ENCODE assay signal across 15 cellular contexts in genomic region chr11:382081-382643, GRCh38. TPM values are rescaled to one million over a fixed set of nuclear protein-coding genes. Genes with fewer than 3 reads are reported as not detected.
DNase-seq lines count a peak whose midpoint lies in the region; ATAC-seq, FAIRE-seq and TF ChIP-seq lines count a peak whose summit lies in the region.
"Had no signal": no experiment of that assay in that cellular context is flagged by ENCODE, and none has a peak within 500 bp of the region (broad histone marks: within the 10 kb centered on the region; RNA-seq: fewer than 3 reads in every experiment).

No MANE protein-coding gene starts in this region.

- TF ChIP-seq RAD21 in K562 (CRISPR knock-in tag; conservative IDR thresholded peaks at IDR 0.05 in 1 of 2, IDR thresholded peaks at IDR 0.05 in 1 of 2) = no peak

- FAIRE-seq in K562 (lab: Jason Lieb, UNC) = no peak
- FAIRE-seq: GM12892, GM19239 had no signal

- no peak overlapping the region for H3K4me3 Mint-ChIP-seq in nephron progenitor cell

- peaks cover 3% of the 10 kb centered on the region for H3K27me3 Mint-ChIP-seq in nephron progenitor cell (ENCODE audit: low read depth, poor library complexity)

- no peaks in the 10 kb centered on the region for H3K27me3 ChIP-seq in K562 (ENCODE audit: control insufficient read depth in 2 of 2, insufficient read depth in 2 of 2, low read length in 2 of 2)

- no peak for TF ChIP-seq EP300 in K562 (IDR thresholded peaks at IDR 0.05; ENCODE audit: low read length)

- H3K36me3 ChIP-seq in KOPT-K1 (ENCODE audit: insufficient read depth, low read length) (no peaks in the 10 kb centered on the region), K562 (ENCODE audit: control insufficient read depth, insufficient read depth, low read length) (peaks cover 25% of the 10 kb centered on the region; the same call in 2 of the 3 replicates)

- H4K20me1 ChIP-seq in K562 (replicated peaks; ENCODE audit: control insufficient read depth, insufficient read depth, low read length) = no peaks in the 10 kb centered on the region

- peaks cover 18% of the 10 kb centered on the region for H3K9me3 ChIP-seq in KOPT-K1 (ENCODE audit: insufficient read depth, low read length, poor library complexity, severe bottlenecking)
- H3K9me3 ChIP-seq in K562 (replicated peaks; ENCODE audit: control insufficient read depth, insufficient read depth, low read depth, low read length) = peaks cover 5% of the 10 kb centered on the region

- no peak overlapping the region for H2AFZ ChIP-seq in K562 (ENCODE audit: low read depth, low read length)

- no peaks in the 10 kb centered on the region for H3K79me2 ChIP-seq in K562 (ENCODE audit: control insufficient read depth, insufficient read depth, low read length)

- in situ Hi-C loops in K562 (cut with MboI) = no loop called here

- H3K27ac Mint-ChIP-seq in nephron progenitor cell = peak overlapping the region; percentile 96

- intact Hi-C loops in K562 (cut with micrococcal nuclease) = no loop called here

- no peak overlapping the region for H3K4me2 ChIP-seq in K562 (ENCODE audit: insufficient read depth, low read length)

- POLR2A ChIA-PET in K562 (lab: Yijun Ruan, JAX) = no interaction called here

- no peaks in the 10 kb centered on the region for H3K9me1 ChIP-seq in K562 (ENCODE audit: control insufficient read depth, insufficient read depth, low read length)

- peaks cover 0 to 32% of the 10 kb centered on the region in 2 experiments; a peak in 2 of 5 replicates for H3K4me1 ChIP-seq in K562 (replicated peaks in 1 of 2; ENCODE audit: control insufficient read depth in 2 of 2, insufficient read depth in 2 of 2, low read length in 2 of 2)

- peak overlapping the region in 1 of 2 experiments; percentile 83; a peak in 2 of 4 replicates for H3K9ac ChIP-seq in K562 (ENCODE audit: insufficient read depth in 1 of 2, low read depth in 2 of 2, low read length in 2 of 2)

- H3K4me3 ChIP-seq in K562 = no peak overlapping the region

- H3K4me1 Mint-ChIP-seq in nephron progenitor cell = peaks cover 20% of the 10 kb centered on the region

- no peak for TF ChIP-seq POLR2A in K562 (conservative IDR thresholded peaks at IDR 0.05)

- no peak for TF ChIP-seq CTCF in K562 (IDR thresholded peaks at IDR 0.05 in 2 of 3, conservative IDR thresholded peaks at IDR 0.05 in 1 of 3; ENCODE audit: insufficient read depth in 2 of 3, low read depth in 1 of 3, low read length in 3 of 3)
- TF ChIP-seq CTCF in nephron progenitor cell (IDR thresholded peaks at IDR 0.05) = no peak

- ATAC-seq in K562 (peak; percentile 34), GM18867 (IDR thresholded peaks at IDR 0.05; ENCODE audit: unreplicated experiment) (no peak), SK-N-SH treated with all-trans-retinoic acid at 6 μM for 48 hours (no peak)

- BruUV-seq in K562 (replicated peaks; lab: Mats Ljungman, UMichigan) = no TSS peak

- H3K27ac ChIP-seq in KOPT-K1 (ENCODE audit: low read depth, low read length, poor library complexity, severe bottlenecking) (peak overlapping the region; percentile 74), K562 (ENCODE audit: extremely low read depth, low read depth, low read length) (no peak overlapping the region)

- peaks cover 14% of the 10 kb centered on the region for H3K9me3 Mint-ChIP-seq in nephron progenitor cell

- CTCF ChIA-PET in K562 (lab: Yijun Ruan, JAX; ENCODE audit: low intra/inter-chr PET ratio) = no interaction called here

- DNase-seq in CMK (ENCODE audit: low read depth) = peak; percentile 71
- no peak for DNase-seq in K562 (ENCODE audit: extremely low read depth in 1 of 4, low spot score in 3 of 4)
- DNase-seq in nephron progenitor cell = no peak
- no peak for DNase-seq in NCI-H1092 (lab: John Stamatoyannopoulos, UW)
- DNase-seq: COR-L47, HCEC 1CT, NCI-H2107, NCI-H345, SHP77 treated with DMSO at 0.1 percent for 48 hours had no signal

- peaks cover 60% of the 10 kb centered on the region for H3K36me3 Mint-ChIP-seq in nephron progenitor cell (ENCODE audit: low read depth)

- WGBS in K562 (ENCODE audit: insufficient coverage, low coverage, missing lambda C conversion rate) = 65% methylated on average over 11 of the region's 11 CpGs

TF ChIP-seq in SK-N-SH treated with all-trans-retinoic acid at 6 μM for 48 hours, 23 proteins besides CTCF, POLR2A, EP300 and RAD21 (continues in another document):
- TF ChIP-seq ESRRG (CRISPR knock-in tag; IDR thresholded peaks at IDR 0.05) = no peak

RNA-seq across cellular contexts. Expression of gene PKP3, which starts 11.8 kb away (rescaled TPM):
- total RNA-seq in K562 (2011; cell fraction: chromatin; rRNA removed; ENCODE audit: low replicate concordance) = 29.8 and 101 TPM in 2 replicates
- total RNA-seq in K562 (2011; cell fraction: nucleolus; rRNA removed) = 77.2 and 90.9 TPM in 2 replicates
- total RNA-seq in K562 (2011; cell fraction: nucleoplasm; rRNA removed) = 38.5 and 42.2 TPM in 2 replicates
- total RNA-seq in K562 (2014; rRNA removed) (99.7 and 122 TPM in 2 replicates), K562 (2014; rRNA removed; fragmentation: Illumina TruSeq; extraction: Trizol) (11.2 and 14.9 TPM in 2 replicates), K562 (2015; rRNA removed; fragmentation: Illumina TruSeq; extraction: Trizol) (30.7 and 36.6 TPM in 2 replicates), K562 (2021) (102 and 110 TPM in 2 replicates)
- polyA plus RNA-seq in K562 (2011; rRNA removed) (45.4 and 47.8 TPM in 2 replicates), K562 (2014; fragmentation: Illumina TruSeq; extraction: Trizol) (26.9 and 39.7 TPM in 2 replicates), K562 (2014; fragmentation: Nextera tagmentation; extraction: Ambion mirVana) (under 1 TPM; 0.11 to 0.45 TPM), K562 (2014; rRNA removed) (73.9 and 78.9 TPM in 2 replicates)
- 40.1 and 126 TPM in 2 replicates for polyA plus RNA-seq in K562 (2011; cell fraction: cytosol; rRNA removed)
- 77.2 and 108 TPM in 2 replicates for polyA plus RNA-seq in K562 (2011; cell fraction: nucleus; rRNA removed)
- 49.0 and 59.2 TPM in 2 replicates for polyA plus RNA-seq in K562 (2012)
- polyA minus RNA-seq in K562 (2011; rRNA and poly(A)+ RNA removed) = 8.3 and 21.7 TPM in 2 replicates
- polyA minus RNA-seq in K562 (2011; cell fraction: cytosol; rRNA and poly(A)+ RNA removed) = 71.3 and 72.2 TPM in 2 replicates
- polyA minus RNA-seq in K562 (2011; cell fraction: nucleus; rRNA and poly(A)+ RNA removed) = 28.1 and 30.5 TPM in 2 replicates

RNA-seq across cellular contexts. Expression of gene B4GALNT4, which starts 12.9 kb away (rescaled TPM):
- total RNA-seq in K562 (2011; cell fraction: chromatin; rRNA removed; ENCODE audit: low replicate concordance) = 45.4 and 151 TPM in 2 replicates
- total RNA-seq in K562 (2011; cell fraction: nucleolus; rRNA removed) = 117 and 141 TPM in 2 replicates
- total RNA-seq in K562 (2011; cell fraction: nucleoplasm; rRNA removed) = 54.9 and 57.5 TPM in 2 replicates
- total RNA-seq in K562 (2014; rRNA removed) = 22.7 and 26.2 TPM in 2 replicates
- 2.1 and 2.5 TPM in 2 replicates for total RNA-seq in K562 (2014; rRNA removed; fragmentation: Illumina TruSeq; extraction: Trizol)
- 7.6 and 9.7 TPM in 2 replicates for total RNA-seq in K562 (2015; rRNA removed; fragmentation: Illumina TruSeq; extraction: Trizol)
- total RNA-seq in K562 (2021) = 33.6 and 37.1 TPM in 2 replicates
- polyA plus RNA-seq in K562 (2011; rRNA removed) = 14.0 and 22.7 TPM in 2 replicates
- 20.4 and 42.5 TPM in 2 replicates for polyA plus RNA-seq in K562 (2011; cell fraction: cytosol; rRNA removed)
- polyA plus RNA-seq in K562 (2011; cell fraction: nucleus; rRNA removed) = 174 and 271 TPM in 2 replicates
- polyA plus RNA-seq in K562 (2012) = 17.2 and 19.0 TPM in 2 replicates
- 4.5 and 10.9 TPM in 2 replicates for polyA plus RNA-seq in K562 (2014; fragmentation: Illumina TruSeq; extraction: Trizol)
- polyA plus RNA-seq in K562 (2014; fragmentation: Nextera tagmentation; extraction: Ambion mirVana) = under 1 TPM in 1 of 2 experiments, not detected in 1; 0.20 TPM
- 30.0 and 32.0 TPM in 2 replicates for polyA plus RNA-seq in K562 (2014; rRNA removed)
- 2.1 and 3.3 TPM in 2 replicates for polyA minus RNA-seq in K562 (2011; rRNA and poly(A)+ RNA removed)
- polyA minus RNA-seq in K562 (2011; cell fraction: cytosol; rRNA and poly(A)+ RNA removed) = 8.1 and 9.7 TPM in 2 replicates
- 23.6 and 27.2 TPM in 2 replicates for polyA minus RNA-seq in K562 (2011; cell fraction: nucleus; rRNA and poly(A)+ RNA removed)

RNA-seq across cellular contexts. Expression of gene SIGIRR, which starts 32.6 kb away (rescaled TPM):
- total RNA-seq in K562 (2011; cell fraction: chromatin; rRNA removed; ENCODE audit: low replicate concordance) = 8.7 and 27.6 TPM in 2 replicates
- total RNA-seq in K562 (2011; cell fraction: nucleolus; rRNA removed) = 50.7 and 50.9 TPM in 2 replicates
- 15.8 and 24.1 TPM in 2 replicates for total RNA-seq in K562 (2011; cell fraction: nucleoplasm; rRNA removed)
- total RNA-seq in K562 (2014; rRNA removed) (109 and 114 TPM in 2 replicates), K562 (2014; rRNA removed; fragmentation: Illumina TruSeq; extraction: Trizol) (6.0 and 7.2 TPM in 2 replicates), K562 (2015; rRNA removed; fragmentation: Illumina TruSeq; extraction: Trizol) (50.6 and 51.6 TPM in 2 replicates), K562 (2021) (83.1 and 93.8 TPM in 2 replicates)
- polyA plus RNA-seq in K562 (2011; rRNA removed) (22.5 and 25.0 TPM in 2 replicates), K562 (2014; fragmentation: Illumina TruSeq; extraction: Trizol) (14.8 and 46.2 TPM in 2 replicates), K562 (2014; fragmentation: Nextera tagmentation; extraction: Ambion mirVana) (10 to 100 TPM in 1 of 2 experiments, 1 to 10 TPM in 1; 6.3 to 13.3 TPM), K562 (2014; rRNA removed) (92.4 and 133 TPM in 2 replicates)
- polyA plus RNA-seq in K562 (2011; cell fraction: cytosol; rRNA removed) = 41.4 and 135 TPM in 2 replicates
- 81.1 and 118 TPM in 2 replicates for polyA plus RNA-seq in K562 (2011; cell fraction: nucleus; rRNA removed)
- 55.3 and 81.1 TPM in 2 replicates for polyA plus RNA-seq in K562 (2012)
- polyA minus RNA-seq in K562 (2011; rRNA and poly(A)+ RNA removed) = 1.1 and 2.3 TPM in 2 replicates
- 12.4 and 13.7 TPM in 2 replicates for polyA minus RNA-seq in K562 (2011; cell fraction: cytosol; rRNA and poly(A)+ RNA removed)
- 11.0 and 11.7 TPM in 2 replicates for polyA minus RNA-seq in K562 (2011; cell fraction: nucleus; rRNA and poly(A)+ RNA removed)

RNA-seq across cellular contexts. Expression of gene ANO9, which starts 59.6 kb away (rescaled TPM):
- 28.4 and 83.6 TPM in 2 replicates for total RNA-seq in K562 (2011; cell fraction: chromatin; rRNA removed; ENCODE audit: low replicate concordance)
- 54.4 and 56.8 TPM in 2 replicates for total RNA-seq in K562 (2011; cell fraction: nucleolus; rRNA removed)
- 33.9 and 40.5 TPM in 2 replicates for total RNA-seq in K562 (2011; cell fraction: nucleoplasm; rRNA removed)
- total RNA-seq in K562 (2014; rRNA removed) (4.9 and 5.1 TPM in 2 replicates), K562 (2014; rRNA removed; fragmentation: Illumina TruSeq; extraction: Trizol) (1.0 and 1.1 TPM in 2 replicates), K562 (2015; rRNA removed; fragmentation: Illumina TruSeq; extraction: Trizol) (3.8 TPM in 2 replicates), K562 (2021) (9.3 and 14.5 TPM in 2 replicates)
- polyA plus RNA-seq in K562 (2011; rRNA removed) (5.4 and 19.1 TPM in 2 replicates), K562 (2014; fragmentation: Illumina TruSeq; extraction: Trizol) (4.5 and 5.5 TPM in 2 replicates), K562 (2014; fragmentation: Nextera tagmentation; extraction: Ambion mirVana) (under 1 TPM; 0.20 to 0.27 TPM), K562 (2014; rRNA removed) (10.7 and 10.8 TPM in 2 replicates)
- 4.1 and 4.3 TPM in 2 replicates for polyA plus RNA-seq in K562 (2011; cell fraction: cytosol; rRNA removed)
- polyA plus RNA-seq in K562 (2011; cell fraction: nucleus; rRNA removed) = 179 and 200 TPM in 2 replicates
- polyA plus RNA-seq in K562 (2012) = 11.4 and 33.5 TPM in 2 replicates
- 1.3 and 1.4 TPM in 2 replicates for polyA minus RNA-seq in K562 (2011; rRNA and poly(A)+ RNA removed)
- 2.9 and 3.2 TPM in 2 replicates for polyA minus RNA-seq in K562 (2011; cell fraction: cytosol; rRNA and poly(A)+ RNA removed)
- 19.4 and 27.1 TPM in 2 replicates for polyA minus RNA-seq in K562 (2011; cell fraction: nucleus; rRNA and poly(A)+ RNA removed)
- polyA plus RNA-seq: BJ had no signal
